In genomic region chr21:42617476-42617875, GRCh38 we compare ENCODE assay signal across 24 cellular contexts. TPM values are rescaled to one million over a fixed set of nuclear protein-coding genes. Genes with fewer than 3 reads are reported as not detected.
"Had no signal": no experiment of that assay in that cellular context is flagged by ENCODE, and none has a peak within 500 bp of the region (broad histone marks: within the 10 kb centered on the region; RNA-seq: fewer than 3 reads in every experiment).

No MANE protein-coding gene starts in this region.

- ATAC-seq: activated CD8-positive, alpha-beta T cell treated with anti-CD3 and anti-CD28 coated beads, Interleukin-2, amount 10 ng/mL, durations not matched to agents 7 days and 5 days; WTC11 had no signal

- H3K4me3 Mint-ChIP-seq: activated CD8-positive, alpha-beta T cell treated with anti-CD3 and anti-CD28 coated beads, Interleukin-2, amount 10 ng/mL, durations not matched to agents 7 days and 5 days; activated naive CD8-positive, alpha-beta T cell treated with anti-CD3 and anti-CD28 coated beads, Interleukin-2, amount 10 ng/mL, durations not matched to agents 7 days and 5 days; T-helper 1 cell treated with Interleukin-12 subunit alpha and Interleukin-12 subunit beta and Interleukin-4 antibody, amounts not matched to agents 30 μg/mL and 1 μg/mL, for 36 hours; WTC11 had no signal

- H3K4me1 Mint-ChIP-seq: activated naive CD8-positive, alpha-beta T cell treated with anti-CD3 and anti-CD28 coated beads, Interleukin-2, amount 10 ng/mL, durations not matched to agents 7 days and 5 days had no signal

- H3K4me1 ChIP-seq: adrenal gland, SJCRH30 had no signal

- DNase-seq: activated CD4-positive, alpha-beta T cell treated with anti-CD3 and anti-CD28 coated beads for 48 hours; activated CD4-positive, alpha-beta T cell treated with anti-CD3 and anti-CD28 coated beads, Interleukin-2, amount 50 U/mL, for 4 hours; activated CD8-positive, alpha-beta memory T cell treated with anti-CD3 and anti-CD28 coated beads, Interleukin-2, amount 50 U/mL, for 48 hours; activated CD8-positive, alpha-beta T cell treated with anti-CD3 and anti-CD28 coated beads, Interleukin-2, amount 10 ng/mL, durations not matched to agents 7 days and 5 days; activated naive CD4-positive, alpha-beta T cell treated with anti-CD3 and anti-CD28 coated beads, Interleukin-2, amount 50 U/mL, for 16 hours; activated naive CD8-positive, alpha-beta T cell treated with anti-CD3 and anti-CD28 coated beads, Interleukin-2, amount 10 ng/mL, durations not matched to agents 7 days and 5 days; activated T-cell treated with anti-CD3 and anti-CD28 coated beads, Interleukin-2, amount 50 U/mL, for 1 hour; adrenal gland; central memory CD4-positive, alpha-beta T cell; NCI-H1092; NCI-H1417; NCI-H1930; NCI-H345; NCI-H510A; NCI-H526 treated with DMSO at 0.1 percent for 48 hours; NCI-H82; Right ventricle myocardium superior; SJCRH30 had no signal

- H3K9me3 Mint-ChIP-seq: activated naive CD8-positive, alpha-beta T cell treated with anti-CD3 and anti-CD28 coated beads, Interleukin-2, amount 10 ng/mL, durations not matched to agents 7 days and 5 days had no signal

- H3K36me3 ChIP-seq: adrenal gland, breast epithelium, SJCRH30 had no signal

- H3K4me3 ChIP-seq: adrenal gland, SJCRH30 had no signal

- H3K27ac Mint-ChIP-seq: activated CD8-positive, alpha-beta T cell treated with anti-CD3 and anti-CD28 coated beads, Interleukin-2, amount 10 ng/mL, durations not matched to agents 7 days and 5 days; activated naive CD8-positive, alpha-beta T cell treated with anti-CD3 and anti-CD28 coated beads, Interleukin-2, amount 10 ng/mL, durations not matched to agents 7 days and 5 days; T-helper 1 cell treated with Interleukin-12 subunit alpha and Interleukin-12 subunit beta and Interleukin-4 antibody, amounts not matched to agents 30 μg/mL and 1 μg/mL, for 36 hours; WTC11 had no signal

- H3K4me2 ChIP-seq: KMS-11 had no signal

- H3K9ac ChIP-seq: KMS-11 had no signal

- H3K27ac ChIP-seq: adrenal gland, breast epithelium, KMS-11, SJCRH30 had no signal

- H3K9me3 ChIP-seq: adrenal gland, breast epithelium, SJCRH30 had no signal

RNA-seq across cellular contexts. Expression of gene PDE9A, which starts 35.9 kb away (rescaled TPM):
- total RNA-seq: MCF 10A, RPMI7951 had no signal
